1 cellular context compared by ENCODE assay signal in genomic region chr10:89745903-89746302, GRCh38.
TF ChIP-seq lines count a peak whose summit lies in the region.

No MANE protein-coding gene starts in this region.

TF ChIP-seq in HepG2, 621 proteins besides CTCF, POLR2A, EP300 and RAD21 (continued from another document):
- TF ChIP-seq BRD4 (CRISPR knock-in tag; IDR thresholded peaks at IDR 0.05) (no peak), GLI4 (CRISPR knock-in tag; IDR thresholded peaks at IDR 0.05; ENCODE audit: borderline replicate concordance) (no peak), ZNF382 (CRISPR knock-in tag; IDR thresholded peaks at IDR 0.05; ENCODE audit: borderline replicate concordance) (no peak), KMT2A (CRISPR knock-in tag; IDR thresholded peaks at IDR 0.05) (no peak)
- TF ChIP-seq, protein P1, sequence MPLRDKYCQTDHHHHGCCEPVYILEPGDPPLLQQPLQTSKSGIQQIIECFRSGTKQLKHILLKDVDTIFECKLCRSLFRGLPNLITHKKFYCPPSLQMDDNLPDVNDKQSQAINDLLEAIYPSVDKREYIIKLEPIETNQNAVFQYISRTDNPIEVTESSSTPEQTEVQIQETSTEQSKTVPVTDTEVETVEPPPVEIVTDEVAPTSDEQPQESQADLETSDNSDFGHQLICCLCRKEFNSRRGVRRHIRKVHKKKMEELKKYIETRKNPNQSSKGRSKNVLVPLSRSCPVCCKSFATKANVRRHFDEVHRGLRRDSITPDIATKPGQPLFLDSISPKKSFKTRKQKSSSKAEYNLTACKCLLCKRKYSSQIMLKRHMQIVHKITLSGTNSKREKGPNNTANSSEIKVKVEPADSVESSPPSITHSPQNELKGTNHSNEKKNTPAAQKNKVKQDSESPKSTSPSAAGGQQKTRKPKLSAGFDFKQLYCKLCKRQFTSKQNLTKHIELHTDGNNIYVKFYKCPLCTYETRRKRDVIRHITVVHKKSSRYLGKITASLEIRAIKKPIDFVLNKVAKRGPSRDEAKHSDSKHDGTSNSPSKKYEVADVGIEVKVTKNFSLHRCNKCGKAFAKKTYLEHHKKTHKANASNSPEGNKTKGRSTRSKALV (CRISPR knock-in tag; IDR thresholded peaks at IDR 0.05): no peak
- TF ChIP-seq, protein P2, sequence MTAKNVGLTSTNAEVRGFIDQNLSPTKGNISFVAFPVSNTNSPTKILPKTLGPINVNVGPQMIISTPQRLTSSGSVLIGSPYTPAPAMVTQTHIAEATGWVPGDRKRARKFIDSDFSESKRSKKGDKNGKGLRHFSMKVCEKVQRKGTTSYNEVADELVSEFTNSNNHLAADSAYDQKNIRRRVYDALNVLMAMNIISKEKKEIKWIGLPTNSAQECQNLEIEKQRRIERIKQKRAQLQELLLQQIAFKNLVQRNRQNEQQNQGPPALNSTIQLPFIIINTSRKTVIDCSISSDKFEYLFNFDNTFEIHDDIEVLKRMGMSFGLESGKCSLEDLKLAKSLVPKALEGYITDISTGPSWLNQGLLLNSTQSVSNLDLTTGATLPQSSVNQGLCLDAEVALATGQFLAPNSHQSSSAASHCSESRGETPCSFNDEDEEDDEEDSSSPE (CRISPR knock-in tag; IDR thresholded peaks at IDR 0.05): no peak
- TF ChIP-seq, protein P3, sequence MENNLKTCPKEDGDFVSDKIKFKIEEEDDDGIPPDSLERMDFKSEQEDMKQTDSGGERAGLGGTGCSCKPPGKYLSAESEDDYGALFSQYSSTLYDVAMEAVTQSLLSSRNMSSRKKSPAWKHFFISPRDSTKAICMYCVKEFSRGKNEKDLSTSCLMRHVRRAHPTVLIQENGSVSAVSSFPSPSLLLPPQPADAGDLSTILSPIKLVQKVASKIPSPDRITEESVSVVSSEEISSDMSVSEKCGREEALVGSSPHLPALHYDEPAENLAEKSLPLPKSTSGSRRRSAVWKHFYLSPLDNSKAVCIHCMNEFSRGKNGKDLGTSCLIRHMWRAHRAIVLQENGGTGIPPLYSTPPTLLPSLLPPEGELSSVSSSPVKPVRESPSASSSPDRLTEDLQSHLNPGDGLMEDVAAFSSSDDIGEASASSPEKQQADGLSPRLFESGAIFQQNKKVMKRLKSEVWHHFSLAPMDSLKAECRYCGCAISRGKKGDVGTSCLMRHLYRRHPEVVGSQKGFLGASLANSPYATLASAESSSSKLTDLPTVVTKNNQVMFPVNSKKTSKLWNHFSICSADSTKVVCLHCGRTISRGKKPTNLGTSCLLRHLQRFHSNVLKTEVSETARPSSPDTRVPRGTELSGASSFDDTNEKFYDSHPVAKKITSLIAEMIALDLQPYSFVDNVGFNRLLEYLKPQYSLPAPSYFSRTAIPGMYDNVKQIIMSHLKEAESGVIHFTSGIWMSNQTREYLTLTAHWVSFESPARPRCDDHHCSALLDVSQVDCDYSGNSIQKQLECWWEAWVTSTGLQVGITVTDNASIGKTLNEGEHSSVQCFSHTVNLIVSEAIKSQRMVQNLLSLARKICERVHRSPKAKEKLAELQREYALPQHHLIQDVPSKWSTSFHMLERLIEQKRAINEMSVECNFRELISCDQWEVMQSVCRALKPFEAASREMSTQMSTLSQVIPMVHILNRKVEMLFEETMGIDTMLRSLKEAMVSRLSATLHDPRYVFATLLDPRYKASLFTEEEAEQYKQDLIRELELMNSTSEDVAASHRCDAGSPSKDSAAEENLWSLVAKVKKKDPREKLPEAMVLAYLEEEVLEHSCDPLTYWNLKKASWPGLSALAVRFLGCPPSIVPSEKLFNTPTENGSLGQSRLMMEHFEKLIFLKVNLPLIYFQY (CRISPR knock-in tag; IDR thresholded peaks at IDR 0.05; ENCODE audit: borderline replicate concordance): no peak
